ENCODE assay signal across 8 cellular contexts in the genomic region with DNA sequence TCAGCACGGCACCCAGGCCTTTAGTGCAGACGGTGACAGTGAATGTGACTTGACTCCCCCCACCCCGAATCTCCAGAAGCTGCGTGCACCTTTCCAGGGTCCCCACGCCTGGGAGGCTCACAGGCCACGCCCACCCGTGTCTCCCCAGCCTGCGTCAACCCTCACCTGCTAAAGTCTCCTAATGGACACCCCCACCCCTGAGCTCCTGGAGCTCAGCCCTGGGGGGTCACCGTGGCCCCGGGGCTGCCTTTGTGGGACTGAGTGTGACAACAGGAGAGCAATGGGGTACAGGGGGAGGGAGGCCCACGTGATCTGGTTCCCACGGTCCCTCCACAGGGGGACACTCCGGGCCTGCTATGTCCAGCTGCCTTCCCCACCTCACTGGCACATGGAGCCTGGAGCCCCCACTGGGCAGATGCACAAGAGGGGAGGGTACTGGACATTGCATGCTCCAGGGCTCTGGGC. TPM values are rescaled to one million over a fixed set of nuclear protein-coding genes. Genes with fewer than 3 reads are reported as not detected.
A peak's percentile ranks its signal among the peaks of the same experiment; 100 is the strongest.
DNase-seq lines count a peak whose midpoint lies in the region; ATAC-seq and TF ChIP-seq lines count a peak whose summit lies in the region.

No MANE protein-coding gene starts in this region.

- H3K9me3 Mint-ChIP-seq in brain (peaks cover 0 to 3% (median 0%) of the 10 kb centered on the region in 5 experiments), WTC11 (no peaks in the 10 kb centered on the region)
- H3K9me3 Mint-ChIP-seq in natural killer cell treated with Interleukin-12 subunit alpha and Interleukin-12 subunit beta and Interleukin-15 and Interleukin-18, amount 100 ng/mL, for 72 hours, result no peaks in the 10 kb centered on the region

- peaks cover 13% of the 10 kb centered on the region for H3K36me3 Mint-ChIP-seq in brain
- H3K36me3 Mint-ChIP-seq in natural killer cell treated with Interleukin-12 subunit alpha and Interleukin-12 subunit beta and Interleukin-15 and Interleukin-18, amount 100 ng/mL, for 72 hours, result no peaks in the 10 kb centered on the region
- H3K36me3 Mint-ChIP-seq in WTC11, result no peaks in the 10 kb centered on the region

- no peak for DNase-seq in natural killer cell treated with Interleukin-12 subunit alpha and Interleukin-12 subunit beta and Interleukin-15 and Interleukin-18, amount 100 ng/mL, for 72 hours (ENCODE audit: low spot score)
- DNase-seq in WTC11 (ENCODE audit: low spot score), result no peak
- no peak for DNase-seq in anterior cingulate cortex (lab: John Stamatoyannopoulos, UW)
- no peak for DNase-seq in medulla oblongata (ENCODE audit: extremely low spot score)

- H3K4me2 ChIP-seq in BLaER1 treated with 17β-estradiol and CSF1 and Interleukin-3, amounts not matched to agents 10 nM and 100 nM, result peak overlapping the region; percentile 87 to 99 (median 95)

- ATAC-seq in natural killer cell treated with Interleukin-12 subunit alpha and Interleukin-12 subunit beta and Interleukin-15 and Interleukin-18, amount 100 ng/mL, for 72 hours, result no peak
- ATAC-seq in GM21367 (IDR thresholded peaks at IDR 0.05; ENCODE audit: unreplicated experiment) (no peak), WTC11 (no peak)

- H3K9ac ChIP-seq in BLaER1 treated with 17β-estradiol and CSF1 and Interleukin-3, amounts not matched to agents 10 nM and 100 nM, result peak overlapping the region; percentile 64 to 80 (median 77)

- no peaks in the 10 kb centered on the region for H3K27me3 ChIP-seq in BLaER1 treated with 17β-estradiol and CSF1 and Interleukin-3, amounts not matched to agents 10 nM and 100 nM

- H3K9me3 ChIP-seq in BLaER1 treated with 17β-estradiol and CSF1 and Interleukin-3, amounts not matched to agents 10 nM and 100 nM (replicated peaks in 1 of 11), result no peaks in the 10 kb centered on the region
- no peaks in the 10 kb centered on the region for H3K9me3 ChIP-seq in KOPT-K1 (ENCODE audit: insufficient read depth, low read length, poor library complexity, severe bottlenecking)

- TF ChIP-seq CTCF in brain (conservative IDR thresholded peaks at IDR 0.05) (no peak), WTC11 (IDR thresholded peaks at IDR 0.05) (no peak)

- H3K27ac Mint-ChIP-seq in brain (peak overlapping the region in 3 of 5 experiments; percentile 53 to 84 (median 63)), WTC11 (no peak overlapping the region)
- H3K27ac Mint-ChIP-seq in natural killer cell treated with Interleukin-12 subunit alpha and Interleukin-12 subunit beta and Interleukin-15 and Interleukin-18, amount 100 ng/mL, for 72 hours, result peak overlapping the region; percentile 95 to 96

- no peaks in the 10 kb centered on the region for H4K20me1 ChIP-seq in BLaER1 treated with 17β-estradiol and CSF1 and Interleukin-3, amounts not matched to agents 10 nM and 100 nM

- peak overlapping the region; percentile 74 to 89 (median 81) for H3K27ac ChIP-seq in BLaER1 treated with 17β-estradiol and CSF1 and Interleukin-3, amounts not matched to agents 10 nM and 100 nM
- peak overlapping the region; percentile 89 for H3K27ac ChIP-seq in KOPT-K1 (ENCODE audit: low read depth, low read length, poor library complexity, severe bottlenecking)

- H3K4me1 ChIP-seq in BLaER1 treated with 17β-estradiol and CSF1 and Interleukin-3, amounts not matched to agents 10 nM and 100 nM, result peaks cover 57 to 87% (median 81%) of the 10 kb centered on the region in 10 experiments

- H3K4me3 Mint-ChIP-seq in brain, result no peak overlapping the region
- H3K4me3 Mint-ChIP-seq in natural killer cell treated with Interleukin-12 subunit alpha and Interleukin-12 subunit beta and Interleukin-15 and Interleukin-18, amount 100 ng/mL, for 72 hours, result peak overlapping the region; percentile 90
- H3K4me3 Mint-ChIP-seq in WTC11, result no peak overlapping the region

- H3K36me3 ChIP-seq in BLaER1 treated with 17β-estradiol and CSF1 and Interleukin-3, amounts not matched to agents 10 nM and 100 nM, result peaks cover 0 to 7% (median 0%) of the 10 kb centered on the region in 11 experiments; a peak in 2 of 22 replicates
- H3K36me3 ChIP-seq in KOPT-K1 (ENCODE audit: insufficient read depth, low read length), result no peaks in the 10 kb centered on the region

- CTCF ChIA-PET in WTC11 (lab: Charles Lee), result interaction anchor here (0.6 to 2.8 kb wide), 29 partner anchors 7 to 167 kb away, joined by 3 to 25 read pairs (median 5); partner anchors contain the start of genes CCDC57, CENPX, CSNK1D and DCXR

- POLR2A ChIA-PET in WTC11 (lab: Charles Lee), result no interaction called here

- H3K4me3 ChIP-seq in BLaER1 treated with 17β-estradiol and CSF1 and Interleukin-3, amounts not matched to agents 10 nM and 100 nM, result peak overlapping the region; percentile 39 to 66 (median 55)

- H3K4me1 Mint-ChIP-seq in brain (peaks cover 47% of the 10 kb centered on the region), WTC11 (peaks cover 48% of the 10 kb centered on the region)
- peaks cover 8 to 10% of the 10 kb centered on the region in 2 donors for H3K4me1 Mint-ChIP-seq in natural killer cell treated with Interleukin-12 subunit alpha and Interleukin-12 subunit beta and Interleukin-15 and Interleukin-18, amount 100 ng/mL, for 72 hours (ENCODE audit: low read depth in 2 of 2)

- H3K27me3 Mint-ChIP-seq in brain, result no peaks in the 10 kb centered on the region
- H3K27me3 Mint-ChIP-seq in natural killer cell treated with Interleukin-12 subunit alpha and Interleukin-12 subunit beta and Interleukin-15 and Interleukin-18, amount 100 ng/mL, for 72 hours, result no peaks in the 10 kb centered on the region
- peaks cover 26% of the 10 kb centered on the region for H3K27me3 Mint-ChIP-seq in WTC11 (ENCODE audit: low read depth)

TF ChIP-seq in WTC11, 78 proteins besides CTCF, POLR2A, EP300 and RAD21:
- no peak for TF ChIP-seq ZNF671 (CRISPR knock-in tag; IDR thresholded peaks at IDR 0.05)
- TF ChIP-seq, protein P1, sequence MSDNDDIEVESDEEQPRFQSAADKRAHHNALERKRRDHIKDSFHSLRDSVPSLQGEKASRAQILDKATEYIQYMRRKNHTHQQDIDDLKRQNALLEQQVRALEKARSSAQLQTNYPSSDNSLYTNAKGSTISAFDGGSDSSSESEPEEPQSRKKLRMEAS (CRISPR knock-in tag; IDR thresholded peaks at IDR 0.05), result no peak

RNA-seq across cellular contexts. Expression of gene FASN, which starts 7.4 kb away (rescaled TPM):
- polyA plus RNA-seq in brain (ENCODE audit: insufficient read depth, low read depth, low replicate concordance), result 170 TPM
- total RNA-seq in natural killer cell treated with Interleukin-12 subunit alpha and Interleukin-12 subunit beta and Interleukin-15 and Interleukin-18, amount 100 ng/mL, for 72 hours, result 100 to 1,000 TPM; 195 to 451 TPM
- 611 to 742 TPM (median 654 TPM) in 3 replicates for total RNA-seq in WTC11 (2021)

RNA-seq across cellular contexts. Expression of gene DUS1L, which starts 39.8 kb away (rescaled TPM):
- polyA plus RNA-seq in brain (ENCODE audit: insufficient read depth, low read depth, low replicate concordance), result 110 TPM
- total RNA-seq in natural killer cell treated with Interleukin-12 subunit alpha and Interleukin-12 subunit beta and Interleukin-15 and Interleukin-18, amount 100 ng/mL, for 72 hours, result 100 to 1,000 TPM; 125 to 196 TPM
- 99.6 to 120 TPM (median 106 TPM) in 3 replicates for total RNA-seq in WTC11 (2021)

RNA-seq across cellular contexts. Expression of gene GPS1, which starts 53.8 kb away (rescaled TPM):
- polyA plus RNA-seq in brain (ENCODE audit: insufficient read depth, low read depth, low replicate concordance), result 231 TPM
- total RNA-seq in natural killer cell treated with Interleukin-12 subunit alpha and Interleukin-12 subunit beta and Interleukin-15 and Interleukin-18, amount 100 ng/mL, for 72 hours, result 100 to 1,000 TPM; 112 to 114 TPM
- 166 to 181 TPM (median 167 TPM) in 3 replicates for total RNA-seq in WTC11 (2021)

RNA-seq across cellular contexts. Expression of gene RFNG, which starts 53.8 kb away (rescaled TPM):
- 45.0 TPM for polyA plus RNA-seq in brain (ENCODE audit: insufficient read depth, low read depth, low replicate concordance)
- total RNA-seq in natural killer cell treated with Interleukin-12 subunit alpha and Interleukin-12 subunit beta and Interleukin-15 and Interleukin-18, amount 100 ng/mL, for 72 hours, result 10 to 100 TPM; 18.2 to 23.1 TPM
- total RNA-seq in WTC11 (2021), result 40.9 to 42.3 TPM (median 41.6 TPM) in 3 replicates
